Comparison of ENCODE assay signal across 21 cellular contexts in the genomic region with DNA sequence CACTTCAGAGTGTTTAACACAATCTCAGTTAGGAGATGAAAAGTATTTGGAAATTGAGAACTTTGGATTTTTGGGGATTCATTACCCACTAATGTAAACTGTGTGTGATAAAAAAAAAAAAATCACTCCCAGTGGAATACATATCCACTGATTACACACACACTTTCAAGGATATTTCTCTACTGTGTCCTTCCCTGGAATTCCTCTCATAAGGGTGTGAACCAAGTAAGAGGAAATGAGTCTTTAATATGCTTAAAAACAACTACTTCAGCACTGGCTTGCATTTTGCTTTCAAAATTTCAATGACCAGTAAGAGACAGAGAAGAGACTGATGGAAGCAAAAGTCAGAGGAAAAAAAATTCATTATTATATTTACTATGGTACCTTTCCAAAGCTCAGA. TPM values are rescaled to one million over a fixed set of nuclear protein-coding genes. Genes with fewer than 3 reads are reported as not detected.
DNase-seq lines count a peak whose midpoint lies in the region; TF ChIP-seq lines count a peak whose summit lies in the region.
"Had no signal": no experiment of that assay in that cellular context is flagged by ENCODE, and none has a peak within 500 bp of the region (broad histone marks: within the 10 kb centered on the region; RNA-seq: fewer than 3 reads in every experiment).

No MANE protein-coding gene starts in this region.

- H3K36me3 ChIP-seq in ACC112 (ENCODE audit: insufficient read depth, low read length) (no peaks in the 10 kb centered on the region), adipocyte (ENCODE audit: control insufficient read depth, insufficient read depth, low read length, severe bottlenecking) (no peaks in the 10 kb centered on the region), osteoblast (ENCODE audit: insufficient read depth, low read length) (no peaks in the 10 kb centered on the region)
- H3K36me3 ChIP-seq: HAP-1, MG63, Peyer's patch had no signal

- no peak overlapping the region for H3K4me2 ChIP-seq in osteoblast (ENCODE audit: insufficient read depth, low read length)

- no peaks in the 10 kb centered on the region for H3K27me3 ChIP-seq in ACC112 (ENCODE audit: insufficient read depth, low read length)
- no peaks in the 10 kb centered on the region for H3K27me3 ChIP-seq in adipocyte (replicated peaks; ENCODE audit: control insufficient read depth, insufficient read depth, low read length)
- H3K27me3 ChIP-seq in osteoblast (ENCODE audit: insufficient read depth, low read length): no peaks in the 10 kb centered on the region
- H3K27me3 ChIP-seq: MG63, Peyer's patch had no signal

- DNase-seq in EH (ENCODE audit: low read depth) (peak; percentile 22), adipocyte (ENCODE audit: low read depth) (no peak), iris pigment epithelial cell (ENCODE audit: low read depth) (peak; percentile 16), NOMO-1 (lab: John Stamatoyannopoulos, UW; ENCODE audit: unreplicated experiment in 2 of 2) (no peak), osteoblast (ENCODE audit: insufficient read length, low spot score, missing footprints) (no peak), NCI-H2227 (lab: John Stamatoyannopoulos, UW; ENCODE audit: unreplicated experiment) (no peak)
- DNase-seq: DMS79 treated with DMSO at 0.1 percent for 48 hours, Karpas-422, MG63, NCI-H1048, NCI-H1436 treated with DMSO at 0.1 percent for 48 hours, NCI-H2029 treated with DMSO at 0.1 percent for 48 hours, NCI-H2171, NCI-H446 treated with DMSO at 0.1 percent for 48 hours, NCI-H69, Peyer's patch had no signal

- no peak overlapping the region for H3K9ac ChIP-seq in adipocyte (ENCODE audit: low read length)

- H4K20me1 ChIP-seq in osteoblast (ENCODE audit: insufficient read depth, low read length): no peaks in the 10 kb centered on the region

- H3K79me2 ChIP-seq in ACC112 (ENCODE audit: control insufficient read depth, insufficient read depth, low read length, unreplicated experiment) (no peaks in the 10 kb centered on the region), osteoblast (ENCODE audit: insufficient read depth, low read length) (no peaks in the 10 kb centered on the region)

- H3K4me1 ChIP-seq in ACC112 (ENCODE audit: control insufficient read depth, insufficient read depth, low read length, unreplicated experiment): peaks cover 24% of the 10 kb centered on the region
- peaks cover 5% of the 10 kb centered on the region for H3K4me1 ChIP-seq in adipocyte (ENCODE audit: control insufficient read depth, insufficient read depth, low read length)
- peaks cover 16% of the 10 kb centered on the region for H3K4me1 ChIP-seq in osteoblast (ENCODE audit: insufficient read depth, low read length)
- H3K4me1 ChIP-seq: HAP-1, Peyer's patch had no signal

- H3K4me3 ChIP-seq in ACC112 (ENCODE audit: low read depth, low read length) (no peak overlapping the region), adipocyte (ENCODE audit: low read length) (peak overlapping the region; percentile 23), osteoblast (ENCODE audit: insufficient read depth, low read length) (no peak overlapping the region)
- H3K4me3 ChIP-seq: HAP-1, MG63, Peyer's patch, SK-N-MC had no signal

- TF ChIP-seq CTCF in osteoblast (IDR thresholded peaks at IDR 0.05; ENCODE audit: extremely low read depth, low read depth, low read length): no peak

- peak overlapping the region; percentile 16; the same call in 1 of the 2 replicates for H3K27ac ChIP-seq in ACC112 (ENCODE audit: low read depth, low read length)
- no peak overlapping the region for H3K27ac ChIP-seq in osteoblast (ENCODE audit: low read depth, low read length)
- H3K27ac ChIP-seq: HL-60, Peyer's patch, SK-N-MC had no signal

- peak overlapping the region; percentile 4 for H2AFZ ChIP-seq in ACC112 (ENCODE audit: low read length, unreplicated experiment)
- H2AFZ ChIP-seq in osteoblast (ENCODE audit: low read length): no peak overlapping the region

- H3K9me3 ChIP-seq in adipocyte (ENCODE audit: control insufficient read depth, low read length): no peaks in the 10 kb centered on the region
- H3K9me3 ChIP-seq in osteoblast (ENCODE audit: low read depth, low read length): no peaks in the 10 kb centered on the region
- H3K9me3 ChIP-seq: HAP-1, MG63, Peyer's patch had no signal

RNA-seq across cellular contexts. Expression of gene MYCT1, which starts 24.5 kb away (rescaled TPM):
- total RNA-seq in osteoblast: 0.29 and 0.36 TPM in 2 replicates
- total RNA-seq: B cell had no signal

RNA-seq across cellular contexts. Expression of gene SYNE1, which starts 36.1 kb away (rescaled TPM):
- 221 and 240 TPM in 2 replicates for total RNA-seq in osteoblast

Comparison
In these comparisons a context has a peak if more than half of its experiments do, and no peak if none do; other contexts are left out.
1. DNase-seq: peak in EH (single experiment) and iris pigment epithelial cell (single experiment); none in adipocyte (single experiment), NOMO-1 (0 of 2), osteoblast (single experiment) and NCI-H2227 (single experiment).